8 cellular contexts compared by ENCODE assay signal in genomic region chr12:50763637-50764115, GRCh38. TPM values are rescaled to one million over a fixed set of nuclear protein-coding genes. Genes with fewer than 3 reads are reported as not detected.
A peak's percentile ranks its signal among the peaks of the same experiment; 100 is the strongest.
DNase-seq lines count a peak whose midpoint lies in the region; ATAC-seq and TF ChIP-seq lines count a peak whose summit lies in the region.

Gene ATF1, plus strand, starts transcription at chr12:50764101. Its CDS starts 16,045 bp downstream, at chr12:50780146.

- H3K27me3 Mint-ChIP-seq in chondrocyte (ENCODE audit: low read depth) = no peaks in the 10 kb centered on the region

- DNase-seq in AG08396 (ENCODE audit: low spot score) (peak; percentile 95), NCI-H446 (lab: John Stamatoyannopoulos, UW) (peak; percentile 80 to 94), chondrocyte (ENCODE audit: low spot score) (peak; percentile 96), kidney glomerular epithelial cell (lab: John Stamatoyannopoulos, UW) (peak; percentile 73)
- peak; percentile 88 for DNase-seq in activated CD4-positive, CD25-positive, alpha-beta regulatory T cell treated with anti-CD3 and anti-CD28 coated beads, Interleukin-2, amount 50 U/mL, for 72 hours
- DNase-seq in stimulated activated CD4-positive, alpha-beta T cell treated with anti-CD3 and anti-CD28 coated beads, Interleukin-15, amount 100 ng/mL, for 48 hours (ENCODE audit: low read depth in 2 of 2) = peak; percentile 83 to 85

- no peaks in the 10 kb centered on the region for H3K36me3 Mint-ChIP-seq in chondrocyte (ENCODE audit: low read depth)

- H3K27ac Mint-ChIP-seq in chondrocyte (ENCODE audit: unreplicated experiment) = peak within 1 kb of the TSS; percentile 97

- no peaks in the 10 kb centered on the region for H3K9me3 Mint-ChIP-seq in chondrocyte (ENCODE audit: low read depth)

- H3K4me3 Mint-ChIP-seq in chondrocyte (ENCODE audit: unreplicated experiment) = peak within 1 kb of the TSS; percentile 91

- peak; percentile 79 for ATAC-seq in GM18909 (IDR thresholded peaks at IDR 0.05; ENCODE audit: poor library complexity, unreplicated experiment)
- peak; percentile 81 for ATAC-seq in HG03175 (IDR thresholded peaks at IDR 0.05; ENCODE audit: unreplicated experiment)

- TF ChIP-seq CTCF in chondrocyte (IDR thresholded peaks at IDR 0.05) = no peak

- H3K4me1 Mint-ChIP-seq in chondrocyte (ENCODE audit: low read depth) = peaks cover 31% of the 10 kb centered on the region

RNA-seq across cellular contexts. Expression of gene ATF1, which starts in this region (rescaled TPM):
- 18.8 to 22.6 TPM (median 22.3 TPM) in 3 replicates for total RNA-seq in chondrocyte

Comparison
In these comparisons a context has a peak if more than half of its experiments do, and no peak if none do; other contexts are left out.
1. Peak in every context shown above with its lines: DNase-seq and ATAC-seq.